14 cellular contexts compared by ENCODE assay signal in genomic region chr12:105077435-105077834, GRCh38.
"Had no signal": no experiment of that assay in that cellular context is flagged by ENCODE, and none has a peak within 500 bp of the region (broad histone marks: within the 10 kb centered on the region; RNA-seq: fewer than 3 reads in every experiment).

No MANE protein-coding gene starts in this region.

- DNase-seq: activated CD4-positive, alpha-beta T cell treated with anti-CD3 and anti-CD28 coated beads, Interleukin-2, amount 50 U/mL, for 4 hours; amygdala; brain microvascular endothelial cell; dermis blood vessel endothelial cell; effector memory CD4-positive, alpha-beta T cell; esophagus squamous epithelium; foreskin fibroblast; lower lobe of right lung; stimulated activated CD4-positive, alpha-beta T cell treated with anti-CD3 and anti-CD28 coated beads, Interleukin-12 subunit alpha, Interleukin-12 subunit beta, amount 100 ng/mL, for 4 hours; stimulated activated CD4-positive, alpha-beta T cell treated with anti-CD3 and anti-CD28 coated beads, Interleukin-1b, Interleukin-23, amount 100 ng/mL, for 48 hours; stimulated activated CD8-positive, alpha-beta memory T cell treated with anti-CD3 and anti-CD28 coated beads, Interleukin-4, amount 100 ng/mL, for 48 hours; stimulated activated naive CD4-positive, alpha-beta T cell treated with Interleukin-2 at 50 U/mL for 16 hours had no signal

- ATAC-seq: lower lobe of right lung; natural killer cell treated with Interleukin-12 subunit alpha and Interleukin-12 subunit beta and Interleukin-15 and Interleukin-18, amount 100 ng/mL, for 72 hours had no signal

- H3K4me3 ChIP-seq: esophagus squamous epithelium, lower lobe of right lung, tibial nerve had no signal
